In genomic region chr11:8699903-8700302, GRCh38 we compare ENCODE assay signal across 1 cellular context.
TF ChIP-seq lines count a peak whose summit lies in the region.

No MANE protein-coding gene starts in this region.

TF ChIP-seq in H1, 55 proteins besides CTCF, POLR2A, EP300 and RAD21:
- TF ChIP-seq NANOG (IDR thresholded peaks at IDR 0.05; ENCODE audit: insufficient read depth, low read depth, low read length, poor library complexity, severe bottlenecking) (peak; percentile 36), JUND (IDR thresholded peaks at IDR 0.05; ENCODE audit: low read length) (no peak), TEAD4 (IDR thresholded peaks at IDR 0.05; ENCODE audit: low read depth, low read length) (peak; percentile 81)
